In the genomic region with DNA sequence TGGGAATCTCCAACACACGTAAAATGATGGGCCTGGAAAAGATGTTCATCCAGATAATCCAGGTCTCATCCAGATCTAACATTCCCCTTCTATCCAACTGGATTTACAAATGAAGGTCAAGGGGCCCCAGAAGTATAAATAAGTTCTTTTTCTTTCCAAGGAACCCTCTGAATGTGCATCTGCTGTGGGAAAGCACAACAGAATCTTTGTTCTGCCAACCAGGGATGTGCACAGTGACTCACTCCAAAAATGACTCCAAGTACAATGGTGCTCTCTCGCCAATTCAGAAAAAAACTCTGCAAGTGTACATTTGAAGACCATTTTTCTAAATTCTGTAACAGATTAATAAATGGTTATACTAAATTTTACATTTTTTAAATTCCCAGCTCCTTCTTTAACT, we compare ENCODE assay signal across 15 cellular contexts. TPM values are rescaled to one million over a fixed set of nuclear protein-coding genes. Genes with fewer than 3 reads are reported as not detected.
DNase-seq lines count a peak whose midpoint lies in the region; ATAC-seq and TF ChIP-seq lines count a peak whose summit lies in the region.
"Had no signal": no experiment of that assay in that cellular context is flagged by ENCODE, and none has a peak within 500 bp of the region (broad histone marks: within the 10 kb centered on the region; RNA-seq: fewer than 3 reads in every experiment).

No MANE protein-coding gene starts in this region.

- no peak overlapping the region for H3K9ac ChIP-seq in GM23248

- H3K27me3 ChIP-seq in GM23248 (replicated peaks; ENCODE audit: insufficient read depth) (no peaks in the 10 kb centered on the region), foreskin keratinocyte (no peaks in the 10 kb centered on the region), HAP-1 (ENCODE audit: low read depth) (no peaks in the 10 kb centered on the region)
- H3K27me3 ChIP-seq: SJSA1, stomach had no signal

- H3K9me3 ChIP-seq in GM23248 (ENCODE audit: low read depth) (no peaks in the 10 kb centered on the region), HAP-1 (no peaks in the 10 kb centered on the region)
- H3K9me3 ChIP-seq: SJSA1, stomach had no signal

- H3K4me3 ChIP-seq in GM23248 = peak overlapping the region; percentile 23; the same call in 1 of the 2 replicates
- no peak overlapping the region for H3K4me3 ChIP-seq in HAP-1
- H3K4me3 ChIP-seq: SJSA1, stomach had no signal

- H3K36me3 ChIP-seq in GM23248 (ENCODE audit: low read depth) = no peaks in the 10 kb centered on the region
- 0 out of 2 replicates have a peak, but pooled peaks cover 3% of the 10 kb centered on the region for H3K36me3 ChIP-seq in HAP-1 (replicated peaks)
- H3K36me3 ChIP-seq: stomach had no signal

- no peaks in the 10 kb centered on the region for H3K9me2 ChIP-seq in GM23248 (ENCODE audit: insufficient read depth)

- H3K4me2 ChIP-seq in GM23248 (ENCODE audit: unreplicated experiment) = peak overlapping the region; percentile 62

- ATAC-seq in foreskin keratinocyte (peak; percentile 74), GM21447 (IDR thresholded peaks at IDR 0.05; ENCODE audit: unreplicated experiment) (no peak)

- in situ Hi-C loops in GM23248 (cut with MboI) = no loop called here
- in situ Hi-C loops in HAP-1 (cut with MboI; ENCODE audit: low sequenced_read_pairs) = no loop called here

- WGBS in GM23248 (ENCODE audit: low coverage in 1 of 2, low lambda C conversion rate in 2 of 2, missing lambda C conversion rate in 2 of 2), 2 experiments = 30 to 33% methylated on average over 2 of the region's 2 CpGs

- H3K79me2 ChIP-seq in GM23248 (ENCODE audit: insufficient read depth) = peaks cover 100% of the 10 kb centered on the region

- H4K20me1 ChIP-seq in GM23248 (ENCODE audit: insufficient read depth) = no peaks in the 10 kb centered on the region

- H3K27ac ChIP-seq in GM23248 (no peak overlapping the region), foreskin keratinocyte (no peak overlapping the region)
- H3K27ac ChIP-seq: SJSA1, stomach had no signal

- no peak overlapping the region for H2AFZ ChIP-seq in GM23248

- no peak for TF ChIP-seq CTCF in foreskin keratinocyte (conservative IDR thresholded peaks at IDR 0.05)

- H3F3A ChIP-seq in GM23248 (ENCODE audit: insufficient read depth) = peaks cover 14% of the 10 kb centered on the region

- peaks cover 10% of the 10 kb centered on the region for H3K4me1 ChIP-seq in GM23248 (ENCODE audit: insufficient read depth)
- H3K4me1 ChIP-seq in foreskin keratinocyte = peaks cover 4% of the 10 kb centered on the region
- H3K4me1 ChIP-seq in HAP-1 = no peaks in the 10 kb centered on the region

- DNase-seq in GM23248 (peak; percentile 80), amniotic epithelial cell (ENCODE audit: low read depth) (peak; percentile 36), foreskin keratinocyte (peak in 1 of 2 donors; percentile 30), putamen (ENCODE audit: low spot score) (peak; percentile 88), NCI-H526 treated with DMSO at 0.1 percent for 48 hours (lab: John Stamatoyannopoulos, UW) (no peak), HAP-1 (ENCODE audit: low spot score in 2 of 2) (no peak)
- DNase-seq: activated B cell treated with CpG ODN at 0.5 μM for 24 hours; aorta; CD4-positive, alpha-beta memory T cell; effector memory CD4-positive, alpha-beta T cell; NCI-H1694; NCI-H82; stomach had no signal

RNA-seq across cellular contexts. Expression of a gene that starts 12.4 kb away (rescaled TPM):
- total RNA-seq in GM23248 (2014; rRNA removed; shearing (Covaris generic)) = 8.6 and 9.4 TPM in 2 replicates
- polyA plus RNA-seq in GM23248 (2016; fragmentation: Nextera tagmentation; extraction: Ambion mirVana) (4.2 and 6.9 TPM in 2 replicates), foreskin keratinocyte (0.93 and 1.3 TPM in 2 replicates)
- 9.7 and 10.5 TPM in 2 replicates for total RNA-seq in foreskin keratinocyte

Comparison
In these comparisons a context has a peak if more than half of its experiments do, and no peak if none do; other contexts are left out.
1. DNase-seq: peak in GM23248 (single experiment), amniotic epithelial cell (single experiment) and putamen (single experiment); none in NCI-H526 treated with DMSO at 0.1 percent for 48 hours (single experiment) and HAP-1 (0 of 2).